Comparison of ENCODE assay signal across 20 cellular contexts in the genomic region with DNA sequence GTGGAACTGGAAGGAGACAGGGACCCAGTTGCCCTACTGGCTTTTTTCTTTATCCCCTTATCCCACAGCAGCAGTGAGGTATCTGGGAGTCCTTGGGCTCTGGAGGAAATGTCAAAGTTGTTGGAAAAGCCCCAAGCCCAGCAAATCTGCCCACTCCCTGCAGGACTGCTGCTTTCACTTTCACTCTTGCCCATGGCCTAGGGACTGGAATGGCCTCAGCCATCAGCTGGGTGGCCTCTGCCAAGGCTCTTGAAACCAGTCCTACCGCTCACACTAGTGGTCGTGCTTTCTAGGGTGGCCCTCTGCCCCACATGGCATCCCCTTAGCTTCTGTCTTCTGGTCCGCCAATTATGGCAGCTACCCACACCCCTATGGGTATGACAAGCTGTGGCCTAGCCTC. TPM values are rescaled to one million over a fixed set of nuclear protein-coding genes. Genes with fewer than 3 reads are reported as not detected.
DNase-seq lines count a peak whose midpoint lies in the region; ATAC-seq, FAIRE-seq and TF ChIP-seq lines count a peak whose summit lies in the region.
"Had no signal": no experiment of that assay in that cellular context is flagged by ENCODE, and none has a peak within 500 bp of the region (broad histone marks: within the 10 kb centered on the region; RNA-seq: fewer than 3 reads in every experiment).

No MANE protein-coding gene starts in this region.

- no peak for TF ChIP-seq CTCF in endothelial cell of umbilical vein (IDR thresholded peaks at IDR 0.05; ENCODE audit: extremely low read depth in 1 of 2, insufficient read depth in 1 of 2, low read depth in 1 of 2, low read length in 2 of 2)

- H3K4me1 ChIP-seq in BLaER1 (peaks cover 12% of the 10 kb centered on the region), endothelial cell of umbilical vein (ENCODE audit: control insufficient read depth, extremely low read depth, insufficient read depth, low read length) (no peaks in the 10 kb centered on the region)
- H3K4me1 ChIP-seq: colonic mucosa had no signal

- H3K9ac ChIP-seq in BLaER1 (no peak overlapping the region), endothelial cell of umbilical vein (replicated peaks; ENCODE audit: extremely low read depth, insufficient read depth, low read length) (no peak overlapping the region)

- no peak for ATAC-seq in GM21367 (IDR thresholded peaks at IDR 0.05; ENCODE audit: unreplicated experiment)

- DNase-seq in M059J (ENCODE audit: low read depth): peak; percentile 54
- DNase-seq in endothelial cell of umbilical vein (ENCODE audit: low read depth, low spot score): peak; percentile 1
- DNase-seq in medulla oblongata (ENCODE audit: extremely low spot score): peak; percentile 10
- DNase-seq in DMS153 (lab: John Stamatoyannopoulos, UW): no peak
- DNase-seq in cerebellar cortex (ENCODE audit: low spot score): no peak
- DNase-seq in SKM-1 treated with dmso at 0.1 percent for 144 hours (lab: John Stamatoyannopoulos, UW; ENCODE audit: unreplicated experiment): no peak
- DNase-seq: activated naive CD4-positive, alpha-beta T cell treated with anti-CD3 and anti-CD28 coated beads for 36 hours; colonic mucosa; NCI-H526; nucleus accumbens; stimulated activated CD4-positive, alpha-beta T cell treated with anti-CD3 and anti-CD28 coated beads, Interleukin-4, amount 100 ng/mL, for 4 hours; stimulated activated CD8-positive, alpha-beta memory T cell treated with anti-CD3 and anti-CD28 coated beads, Interleukin-4, amount 100 ng/mL, for 48 hours had no signal

- H3K4me2 ChIP-seq in BLaER1: peak overlapping the region; percentile 25
- no peak overlapping the region for H3K4me2 ChIP-seq in endothelial cell of umbilical vein (ENCODE audit: insufficient read depth, low read length)

- H4K20me1 ChIP-seq in BLaER1 (no peaks in the 10 kb centered on the region), endothelial cell of umbilical vein (replicated peaks; ENCODE audit: control insufficient read depth, extremely low read depth, insufficient read depth, low read length) (no peaks in the 10 kb centered on the region)

- no peaks in the 10 kb centered on the region for H3K9me1 ChIP-seq in endothelial cell of umbilical vein (replicated peaks; ENCODE audit: control insufficient read depth, extremely low read depth, insufficient read depth, low read length)

- POLR2A ChIA-PET in endothelial cell of umbilical vein (lab: Charles Lee): no interaction called here

- H2AFZ ChIP-seq in endothelial cell of umbilical vein (ENCODE audit: low read depth, low read length): no peak overlapping the region

- TF ChIP-seq POLR2A in endothelial cell of umbilical vein (IDR thresholded peaks at IDR 0.05; ENCODE audit: low read depth, low read length): no peak

- H3K4me3 ChIP-seq in BLaER1: no peak overlapping the region
- H3K4me3 ChIP-seq in endothelial cell of umbilical vein (replicated peaks in 1 of 3; ENCODE audit: insufficient read depth in 1 of 3, low read depth in 1 of 3, low read length in 3 of 3): no peak overlapping the region
- H3K4me3 ChIP-seq: colonic mucosa had no signal

- H3K27ac ChIP-seq in BLaER1: no peak overlapping the region
- no peak overlapping the region for H3K27ac ChIP-seq in endothelial cell of umbilical vein (ENCODE audit: insufficient read depth, low read depth, low read length)
- H3K27ac ChIP-seq: colonic mucosa had no signal

- H3K9me3 ChIP-seq in BLaER1 (peaks cover 4% of the 10 kb centered on the region; the same call in 1 of the 2 replicates), endothelial cell of umbilical vein (replicated peaks; ENCODE audit: control insufficient read depth, insufficient read depth, low read length) (no peaks in the 10 kb centered on the region)
- H3K9me3 ChIP-seq: colonic mucosa had no signal

- H3K27me3 ChIP-seq in BLaER1: no peaks in the 10 kb centered on the region
- H3K27me3 ChIP-seq in endothelial cell of umbilical vein (ENCODE audit: control insufficient read depth in 2 of 2, insufficient read depth in 2 of 2, low read length in 2 of 2): no peaks in the 10 kb centered on the region
- H3K27me3 ChIP-seq: colonic mucosa had no signal

- BruUV-seq in endothelial cell of umbilical vein (replicated peaks; lab: Mats Ljungman, UMichigan): no TSS peak

- H3K79me2 ChIP-seq in endothelial cell of umbilical vein (ENCODE audit: control insufficient read depth, insufficient read depth, low read length): no peaks in the 10 kb centered on the region

- no peaks in the 10 kb centered on the region for H3K36me3 ChIP-seq in BLaER1
- no peaks in the 10 kb centered on the region for H3K36me3 ChIP-seq in endothelial cell of umbilical vein (ENCODE audit: control insufficient read depth in 2 of 2, extremely low read depth in 1 of 2, insufficient read depth in 2 of 2, low read length in 2 of 2)
- H3K36me3 ChIP-seq: colonic mucosa had no signal

- dilution Hi-C loops in endothelial cell of umbilical vein (cut with MboI; ENCODE audit: extremely low pct_ligation_motif_present, low sequenced_read_pairs): no loop called here

- FAIRE-seq in endothelial cell of umbilical vein (lab: Jason Lieb, UNC): no peak
- FAIRE-seq: islet of Langerhans, TTC549 had no signal

- CTCF ChIA-PET in endothelial cell of umbilical vein (lab: Charles Lee): no interaction called here

- intact Hi-C loops in endothelial cell of umbilical vein (cut with micrococcal nuclease): no loop called here

TF ChIP-seq in endothelial cell of umbilical vein, 7 proteins besides CTCF, POLR2A, EP300 and RAD21:
- TF ChIP-seq GATA2 (IDR thresholded peaks at IDR 0.05; ENCODE audit: insufficient read depth, insufficient read length, low read depth, low read length) (no peak), EZH2 (IDR thresholded peaks at IDR 0.05; ENCODE audit: borderline replicate concordance, low read depth, low read length, severe bottlenecking) (no peak), MYC (IDR thresholded peaks at IDR 0.05; ENCODE audit: low read depth, low read length) (no peak), FOS (IDR thresholded peaks at IDR 0.05; ENCODE audit: borderline replicate concordance, insufficient read depth, low read length) (no peak), JUN (IDR thresholded peaks at IDR 0.05; ENCODE audit: borderline replicate concordance, insufficient read depth, insufficient read length, low read depth) (no peak), POLR2AphosphoS5 (IDR thresholded peaks at IDR 0.05; ENCODE audit: insufficient read depth, low read depth, low read length) (no peak)
- TF ChIP-seq, protein P1, sequence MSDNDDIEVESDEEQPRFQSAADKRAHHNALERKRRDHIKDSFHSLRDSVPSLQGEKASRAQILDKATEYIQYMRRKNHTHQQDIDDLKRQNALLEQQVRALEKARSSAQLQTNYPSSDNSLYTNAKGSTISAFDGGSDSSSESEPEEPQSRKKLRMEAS (IDR thresholded peaks at IDR 0.05; ENCODE audit: insufficient read depth, insufficient read length): no peak

RNA-seq across cellular contexts. Expression of a gene that starts 9.7 kb away (rescaled TPM):
- total RNA-seq in M059J (2014; rRNA removed; shearing (Covaris generic)): not detected in 2 replicates
- not detected in 2 replicates for total RNA-seq in endothelial cell of umbilical vein
- not detected in 2 replicates for polyA plus RNA-seq in endothelial cell of umbilical vein
- not detected in 2 replicates for polyA plus RNA-seq in endothelial cell of umbilical vein (2011; cell fraction: cytosol; rRNA removed)
- not detected in 2 replicates for polyA plus RNA-seq in endothelial cell of umbilical vein (2011; cell fraction: nucleus; rRNA removed)
- not detected in 2 replicates for polyA plus RNA-seq in endothelial cell of umbilical vein (2012)
- polyA minus RNA-seq in endothelial cell of umbilical vein: not detected in 2 replicates
- polyA minus RNA-seq in endothelial cell of umbilical vein (2011; cell fraction: cytosol; rRNA and poly(A)+ RNA removed): not detected
- polyA minus RNA-seq in endothelial cell of umbilical vein (2011; cell fraction: nucleus; rRNA and poly(A)+ RNA removed): not detected in 2 replicates
- total RNA-seq: activated naive CD4-positive, alpha-beta T cell treated with anti-CD3 and anti-CD28 coated beads for 36 hours; H1; skeletal muscle tissue; temporal lobe had no signal
- polyA plus RNA-seq: H1 had no signal

RNA-seq across cellular contexts. Expression of a gene that starts 33.0 kb away (rescaled TPM):
- total RNA-seq in M059J (2014; rRNA removed; shearing (Covaris generic)): not detected in 2 replicates
- not detected in 2 replicates for total RNA-seq in endothelial cell of umbilical vein
- polyA plus RNA-seq in endothelial cell of umbilical vein: not detected in 2 replicates
- polyA plus RNA-seq in endothelial cell of umbilical vein (2011; cell fraction: cytosol; rRNA removed): not detected in 2 replicates
- polyA plus RNA-seq in endothelial cell of umbilical vein (2011; cell fraction: nucleus; rRNA removed): not detected in 2 replicates
- not detected in 2 replicates for polyA plus RNA-seq in endothelial cell of umbilical vein (2012)
- polyA minus RNA-seq in endothelial cell of umbilical vein: 3.7 and 9.8 TPM in 2 replicates
- polyA minus RNA-seq in endothelial cell of umbilical vein (2011; cell fraction: cytosol; rRNA and poly(A)+ RNA removed): not detected
- not detected in 2 replicates for polyA minus RNA-seq in endothelial cell of umbilical vein (2011; cell fraction: nucleus; rRNA and poly(A)+ RNA removed)
- total RNA-seq: activated naive CD4-positive, alpha-beta T cell treated with anti-CD3 and anti-CD28 coated beads for 36 hours; H1; mesothelial cell of epicardium; skeletal muscle tissue; temporal lobe had no signal
- polyA plus RNA-seq: H1 had no signal

RNA-seq across cellular contexts. Expression of a gene that starts 48.0 kb away (rescaled TPM):
- total RNA-seq in M059J (2014; rRNA removed; shearing (Covaris generic)): not detected in 2 replicates
- total RNA-seq in endothelial cell of umbilical vein: not detected in 2 replicates
- polyA plus RNA-seq in endothelial cell of umbilical vein: not detected in 2 replicates
- not detected in 2 replicates for polyA plus RNA-seq in endothelial cell of umbilical vein (2011; cell fraction: cytosol; rRNA removed)
- not detected in 2 replicates for polyA plus RNA-seq in endothelial cell of umbilical vein (2011; cell fraction: nucleus; rRNA removed)
- not detected in 2 replicates for polyA plus RNA-seq in endothelial cell of umbilical vein (2012)
- not detected in 2 replicates for polyA minus RNA-seq in endothelial cell of umbilical vein
- not detected for polyA minus RNA-seq in endothelial cell of umbilical vein (2011; cell fraction: cytosol; rRNA and poly(A)+ RNA removed)
- not detected in 2 replicates for polyA minus RNA-seq in endothelial cell of umbilical vein (2011; cell fraction: nucleus; rRNA and poly(A)+ RNA removed)
- total RNA-seq: activated naive CD4-positive, alpha-beta T cell treated with anti-CD3 and anti-CD28 coated beads for 36 hours; colonic mucosa; H1; mesothelial cell of epicardium; skeletal muscle tissue; temporal lobe had no signal
- polyA plus RNA-seq: H1 had no signal

Comparison
In these comparisons a context has a peak if more than half of its experiments do, and no peak if none do; other contexts are left out.
1. DNase-seq: peak in M059J (single experiment), endothelial cell of umbilical vein (single experiment) and medulla oblongata (single experiment); none in DMS153 (single experiment), cerebellar cortex (single experiment) and SKM-1 treated with dmso at 0.1 percent for 144 hours (single experiment).